ENCODE assay signal across 8 cellular contexts in the genomic region with DNA sequence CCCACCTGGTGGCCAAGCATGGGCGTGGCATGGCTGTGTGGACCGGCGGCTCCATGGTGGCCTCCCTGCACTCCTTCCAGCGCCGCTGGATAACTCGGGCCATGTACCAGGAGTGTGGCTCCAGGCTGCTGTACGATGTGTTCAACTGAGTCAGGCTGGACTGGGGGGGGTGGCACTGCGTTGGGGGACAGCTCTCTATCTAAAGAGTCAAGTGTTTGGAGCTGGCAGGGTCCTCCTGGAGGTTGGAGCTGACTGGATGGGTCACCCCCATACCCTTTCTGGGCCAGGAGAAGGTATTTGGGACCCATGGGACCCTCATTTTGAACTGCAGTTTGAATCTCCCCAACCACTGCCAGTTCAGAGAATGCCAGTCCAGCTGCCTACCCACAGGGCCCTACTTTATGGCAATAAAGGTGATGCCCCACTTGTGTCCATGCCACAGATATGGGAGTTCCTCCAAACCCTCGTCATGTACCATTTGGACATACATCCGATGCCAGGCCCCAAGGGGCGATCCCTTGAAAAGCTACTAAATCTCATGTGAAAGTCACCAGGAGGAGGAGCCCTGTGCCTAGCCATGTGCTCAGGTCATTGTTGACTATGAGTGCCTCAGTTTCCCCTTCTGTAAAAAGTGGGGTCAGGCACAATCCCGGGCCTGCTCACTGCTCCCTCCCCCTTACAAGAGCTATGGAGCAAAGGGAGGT. TPM values are rescaled to one million over a fixed set of nuclear protein-coding genes. Genes with fewer than 3 reads are reported as not detected.
DNase-seq lines count a peak whose midpoint lies in the region; ATAC-seq and TF ChIP-seq lines count a peak whose summit lies in the region.

No MANE protein-coding gene starts in this region.

- DNase-seq in GM13977 (ENCODE audit: low spot score) (peak; percentile 92), omental fat pad (ENCODE audit: low spot score) (no peak), transverse colon (no peak), ecto neural progenitor cell (ENCODE audit: low spot score) (no peak)
- DNase-seq in activated CD4-positive, alpha-beta T cell treated with anti-CD3 and anti-CD28 coated beads for 4 hours = peak; percentile 70 to 76

- H3K4me1 ChIP-seq in esophagus (ENCODE audit: control insufficient read depth in 2 of 2, insufficient read depth in 2 of 2, low read length in 1 of 2) = peaks cover 5 to 26% of the 10 kb centered on the region in 2 donors
- H3K4me1 ChIP-seq in transverse colon = peaks cover 17 to 45% (median 38%) of the 10 kb centered on the region in 4 donors

- in situ Hi-C loops in GM13977 (cut with MboI; ENCODE audit: low pct_unique_long_range_greater_than_20kb, low sequenced_read_pairs, unreplicated experiment) (no loop called here), transverse colon (cut with MboI; ENCODE audit: low pct_ligation_motif_present in 1 of 4, low pct_unique_long_range_greater_than_20kb in 1 of 4, low sequenced_read_pairs in 3 of 4) (no loop called here)

- no peak for TF ChIP-seq POLR2A in transverse colon (IDR thresholded peaks at IDR 0.05)

- H3K4me3 ChIP-seq in esophagus (ENCODE audit: low read depth in 1 of 2, low read length in 2 of 2) = peak overlapping the region; percentile 43 to 69
- peak overlapping the region in 2 of 4 donors; percentile 66 to 68 for H3K4me3 ChIP-seq in transverse colon

- H3K27me3 ChIP-seq in esophagus (ENCODE audit: control insufficient read depth in 1 of 2, insufficient read depth in 2 of 2, low read length in 2 of 2) (no peaks in the 10 kb centered on the region), transverse colon (no peaks in the 10 kb centered on the region)

- H3K9me3 ChIP-seq in esophagus (ENCODE audit: control insufficient read depth in 2 of 2, insufficient read depth in 1 of 2, low read depth in 1 of 2, low read length in 1 of 2) (no peaks in the 10 kb centered on the region), transverse colon (no peaks in the 10 kb centered on the region)

- intact Hi-C loops in transverse colon (cut with DNase I; ENCODE audit: low total_unique reads) = no loop called here

- peak overlapping the region in 1 of 2 donors; percentile 38 for H3K27ac ChIP-seq in esophagus (ENCODE audit: low read depth in 2 of 2, low read length in 1 of 2)
- H3K27ac ChIP-seq in transverse colon = peak overlapping the region; percentile 91 to 99 (median 96)

- TF ChIP-seq CTCF in GM13977 (IDR thresholded peaks at IDR 0.05; ENCODE audit: extremely low read depth, insufficient read depth, missing control alignments) (peak; percentile 99), omental fat pad (IDR thresholded peaks at IDR 0.05) (no peak), transverse colon (IDR thresholded peaks at IDR 0.05) (peak in 4 of 5 experiments; percentile 89 to 92 (median 91))

- peaks cover 0 to 2% of the 10 kb centered on the region in 2 donors for H3K36me3 ChIP-seq in esophagus (ENCODE audit: control insufficient read depth in 2 of 2, insufficient read depth in 2 of 2, low read length in 1 of 2)
- H3K36me3 ChIP-seq in transverse colon = peaks cover 0 to 5% (median 0%) of the 10 kb centered on the region in 4 donors

- ATAC-seq in HG03139 (IDR thresholded peaks at IDR 0.05; ENCODE audit: unreplicated experiment) (peak; percentile 35), omental fat pad (ENCODE audit: low FRiP score) (peak; percentile 54), HG03039 (IDR thresholded peaks at IDR 0.05; ENCODE audit: unreplicated experiment) (no peak)

- 26 to 38% methylated on average over 12 of the region's 12 CpGs for WGBS in esophagus, 2 donors
- WGBS in transverse colon (ENCODE audit: low coverage in 1 of 2), 2 donors = 14 to 45% methylated on average over 1 to 9 of the region's 12 CpGs

- no peak for TF ChIP-seq EP300 in transverse colon (IDR thresholded peaks at IDR 0.05; ENCODE audit: low read depth)

RNA-seq across cellular contexts. Expression of gene ACTL10, which starts 1.5 kb away (rescaled TPM):
- 1 to 10 TPM; 1.4 to 2.8 TPM for polyA plus RNA-seq in esophagus
- 1 to 10 TPM; 1.1 to 2.4 (median 1.8) TPM for total RNA-seq in omental fat pad
- 10 to 100 TPM in 1 of 4 donors, 1 to 10 TPM in 2, not detected in 1; 1.5 to 14.1 (median 3.0) TPM for total RNA-seq in transverse colon

RNA-seq across cellular contexts. Expression of gene NECAB3, which starts 6.0 kb away (rescaled TPM):
- polyA plus RNA-seq in esophagus = 10 to 100 TPM; 13.5 to 18.4 TPM
- total RNA-seq in omental fat pad = 10 to 100 TPM; 19.1 to 29.8 (median 26.8) TPM
- total RNA-seq in transverse colon = 100 to 1,000 TPM in 1 of 4 donors, 10 to 100 TPM in 3; 26.1 to 180 (median 94.5) TPM

RNA-seq across cellular contexts. Expression of gene C20orf144, which starts 6.1 kb away (rescaled TPM):
- under 1 TPM; 0.02 to 0.04 TPM for polyA plus RNA-seq in esophagus
- total RNA-seq in omental fat pad (not detected), transverse colon (not detected)

RNA-seq across cellular contexts. Expression of gene E2F1, which starts 17.9 kb away (rescaled TPM):
- 1 to 10 TPM; 6.4 to 6.7 TPM for polyA plus RNA-seq in esophagus
- 1 to 10 TPM; 1.2 to 1.9 (median 1.5) TPM for total RNA-seq in omental fat pad
- 1 to 10 TPM in 3 of 4 donors, not detected in 1; 1.2 to 2.7 (median 2.1) TPM for total RNA-seq in transverse colon

RNA-seq across cellular contexts. Expression of gene PXMP4, which starts 51.9 kb away (rescaled TPM):
- 1 to 10 TPM; 5.4 to 5.8 TPM for polyA plus RNA-seq in esophagus
- total RNA-seq in omental fat pad (1 to 10 TPM; 3.6 to 8.7 (median 4.8) TPM), transverse colon (10 to 100 TPM in 1 of 4 donors, 1 to 10 TPM in 3; 1.6 to 12.0 (median 5.5) TPM)

Comparison
In these comparisons a context has a peak if more than half of its experiments do, and no peak if none do; other contexts are left out.
1. DNase-seq: peak in GM13977 (single experiment) and activated CD4-positive, alpha-beta T cell treated with anti-CD3 and anti-CD28 coated beads for 4 hours (2 of 2); none in omental fat pad (single experiment), transverse colon (single experiment) and ecto neural progenitor cell (single experiment).
2. CTCF ChIP-seq: peak in GM13977 (single experiment) and transverse colon (4 of 5); none in omental fat pad (0 of 3).